In genomic region chr17:80545499-80545826, GRCh38 we compare ENCODE assay signal across 1 cellular context.
TF ChIP-seq lines count a peak whose summit lies in the region.

No MANE protein-coding gene starts in this region.

TF ChIP-seq in HepG2, 621 proteins besides CTCF, POLR2A, EP300 and RAD21 (continued from another document):
- 0 out of 2 replicates have a peak, but pooled peaks have one; percentile 19 for TF ChIP-seq TMF1 (CRISPR knock-in tag; IDR thresholded peaks at IDR 0.05; ENCODE audit: low read depth)
- TF ChIP-seq ZNF670 (CRISPR knock-in tag; IDR thresholded peaks at IDR 0.05; ENCODE audit: borderline replicate concordance), result 0 out of 2 replicates have a peak, but pooled peaks have one; percentile 38
- 0 out of 2 replicates have a peak, but pooled peaks have one; percentile 24 for TF ChIP-seq CEBPG (CRISPR knock-in tag; IDR thresholded peaks at IDR 0.05)
- TF ChIP-seq ZMYM3 (CRISPR knock-in tag; IDR thresholded peaks at IDR 0.05), result no peak
- peak; percentile 37; the same call in 1 of the 2 replicates for TF ChIP-seq CEBPB (IDR thresholded peaks at IDR 0.05; ENCODE audit: borderline replicate concordance, low read depth, low read length)
- TF ChIP-seq ZHX1 (CRISPR knock-in tag; IDR thresholded peaks at IDR 0.05; ENCODE audit: low read depth), result 0 out of 2 replicates have a peak, but pooled peaks have one; percentile 4
- no peak for TF ChIP-seq PRDM15 (CRISPR knock-in tag; IDR thresholded peaks at IDR 0.05)
- TF ChIP-seq SIN3B (IDR thresholded peaks at IDR 0.05; ENCODE audit: low read length), result 0 out of 2 replicates have a peak, but pooled peaks have one; percentile 14
- no peak for TF ChIP-seq SP4 (CRISPR knock-in tag; IDR thresholded peaks at IDR 0.05)
- TF ChIP-seq PATZ1 (CRISPR knock-in tag; IDR thresholded peaks at IDR 0.05), result peak; percentile 76
- TF ChIP-seq MED13 (CRISPR knock-in tag; IDR thresholded peaks at IDR 0.05), result 0 out of 2 replicates have a peak, but pooled peaks have one; percentile 13
- no peak for TF ChIP-seq ZNF7 (CRISPR knock-in tag; IDR thresholded peaks at IDR 0.05)
- TF ChIP-seq ZNF281 (CRISPR knock-in tag; IDR thresholded peaks at IDR 0.05; ENCODE audit: borderline replicate concordance), result peak; percentile 79
- no peak for TF ChIP-seq ZNF564 (CRISPR knock-in tag; IDR thresholded peaks at IDR 0.05)
